In genomic region chr1:2227341-2228156, GRCh38 we compare ENCODE assay signal across 8 cellular contexts. TPM values are rescaled to one million over a fixed set of nuclear protein-coding genes. Genes with fewer than 3 reads are reported as not detected.
DNase-seq lines count a peak whose midpoint lies in the region; ATAC-seq and TF ChIP-seq lines count a peak whose summit lies in the region.

No MANE protein-coding gene starts in this region.

- peak overlapping the region; percentile 23; the same call in 1 of the 2 replicates for H3K4me3 ChIP-seq in Jurkat, Clone E6-1 (ENCODE audit: low read length)
- peak overlapping the region; percentile 39 to 57 for H3K4me3 ChIP-seq in muscle layer of duodenum (ENCODE audit: low read depth in 1 of 2, low read length in 2 of 2)

- ATAC-seq in GM21723 (IDR thresholded peaks at IDR 0.05; ENCODE audit: unreplicated experiment) (peak; percentile 77), esophagus mucosa (peak; percentile 91)

- H3K27me3 ChIP-seq in muscle layer of duodenum (ENCODE audit: low read depth, low read length), result no peaks in the 10 kb centered on the region

- H3K9me3 ChIP-seq in muscle layer of duodenum (ENCODE audit: control insufficient read depth in 1 of 2, low read length in 2 of 2), result no peaks in the 10 kb centered on the region

- no peaks in the 10 kb centered on the region for H3K36me3 ChIP-seq in muscle layer of duodenum (ENCODE audit: control insufficient read depth in 1 of 2, insufficient read depth in 2 of 2, low read length in 2 of 2)

- DNase-seq in DMS79 (lab: John Stamatoyannopoulos, UW), result peak; percentile 92
- DNase-seq in Jurkat, Clone E6-1 (ENCODE audit: low read depth, low spot score), result peak; percentile 84
- DNase-seq in activated T-cell treated with anti-CD3 and anti-CD28 coated beads, Interleukin-2, amount 50 U/mL, for 48 hours, result peak; percentile 95 to 98
- peak; percentile 80 to 87 for DNase-seq in stimulated activated CD8-positive, alpha-beta memory T cell treated with anti-CD3 and anti-CD28 coated beads, Interleukin-7, amount 100 ng/mL, for 1 hour (ENCODE audit: low read depth in 2 of 2)

- H3K27ac ChIP-seq in muscle layer of duodenum (ENCODE audit: low read length), result no peak overlapping the region

- H3K4me1 ChIP-seq in muscle layer of duodenum (ENCODE audit: control insufficient read depth in 1 of 2, insufficient read depth in 2 of 2, low read length in 2 of 2), result peaks cover 1 to 17% of the 10 kb centered on the region in 2 donors

TF ChIP-seq in PFSK-1, 5 proteins besides CTCF, POLR2A, EP300 and RAD21:
- TF ChIP-seq TAF1 (IDR thresholded peaks at IDR 0.05; ENCODE audit: borderline replicate concordance, insufficient read depth, low read length) (peak; percentile 77), SIN3A (IDR thresholded peaks at IDR 0.05; ENCODE audit: borderline replicate concordance, insufficient read depth, low read length) (no peak), REST (IDR thresholded peaks at IDR 0.05; ENCODE audit: insufficient read depth in 1 of 2, low read depth in 2 of 2, low read length in 2 of 2) (0 out of 4 replicates have a peak, but pooled peaks of 1 of the 2 experiments have one; percentile 25), POLR2AphosphoS5 (IDR thresholded peaks at IDR 0.05; ENCODE audit: low read depth, low read length) (no peak), FOXP2 (optimal IDR thresholded peaks at IDR 0.05; ENCODE audit: borderline replicate concordance, extremely low read depth, extremely low read length, insufficient read depth) (peak; percentile 89)

RNA-seq across cellular contexts. Expression of gene SKI, which starts 0.6 kb away (rescaled TPM):
- 4.5 TPM for polyA plus RNA-seq in Jurkat, Clone E6-1 (2012; ENCODE audit: insufficient read depth, insufficient read length)
- 29.4 TPM for polyA plus RNA-seq in PFSK-1 (2012; ENCODE audit: insufficient read length, low read depth)
- total RNA-seq in esophagus mucosa, result 21.6 TPM

RNA-seq across cellular contexts. Expression of gene FAAP20, which starts 33.0 kb away (rescaled TPM):
- 56.3 TPM for polyA plus RNA-seq in Jurkat, Clone E6-1 (2012; ENCODE audit: insufficient read depth, insufficient read length)
- polyA plus RNA-seq in PFSK-1 (2012; ENCODE audit: insufficient read length, low read depth), result 99.2 TPM
- total RNA-seq in esophagus mucosa, result 36.5 TPM
